In the genomic region with DNA sequence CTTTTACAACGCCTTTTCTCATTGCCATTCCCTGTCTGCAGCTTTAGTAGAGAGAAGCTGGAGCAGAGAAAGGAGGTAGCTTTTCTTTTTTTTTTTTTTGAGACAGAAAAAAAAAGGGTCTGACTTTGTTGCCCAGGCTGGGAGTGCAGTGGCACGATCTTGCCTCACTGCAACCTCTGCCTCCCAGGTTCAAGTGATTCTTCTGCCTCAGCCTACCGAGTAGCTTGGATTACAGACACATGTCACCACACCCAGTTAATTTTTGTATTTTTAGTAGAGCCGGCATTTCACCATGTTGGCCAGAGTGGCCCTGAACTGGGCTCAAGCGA, we compare ENCODE assay signal across 20 cellular contexts.
"Had no signal": no experiment of that assay in that cellular context is flagged by ENCODE, and none has a peak within 500 bp of the region (broad histone marks: within the 10 kb centered on the region; RNA-seq: fewer than 3 reads in every experiment).

No MANE protein-coding gene starts in this region.

- H3K27ac Mint-ChIP-seq: activated CD4-positive, alpha-beta T cell treated with anti-CD3 and anti-CD28 coated beads, Interleukin-2, amount 10 ng/mL, durations not matched to agents 24 days and 14 days; activated CD8-positive, alpha-beta T cell treated with anti-CD3 and anti-CD28 coated beads for 36 hours; activated naive CD4-positive, alpha-beta T cell treated with anti-CD3 and anti-CD28 coated beads, Interleukin-2, amount 50 U/mL, for 24 hours; activated naive CD8-positive, alpha-beta T cell treated with anti-CD3 and anti-CD28 coated beads, Interleukin-2, amount 10 ng/mL, durations not matched to agents 7 days and 5 days; activated T-cell treated with anti-CD3 and anti-CD28 coated beads, Interleukin-2, amount 50 U/mL, for 24 hours; activated T-helper 2 cell treated with anti-CD3 and anti-CD28 coated beads, Interferon-gamma antibody, Interleukin-2, Interleukin-4, amounts not matched to agents 10 μg/mL and 5 μg/mL and 100 μg/mL, durations not matched to agents 14 hours and 24 hours and 36 hours had no signal

- H3K4me3 ChIP-seq: ascending aorta, SJCRH30, SK-N-MC had no signal

- ATAC-seq: activated CD8-positive, alpha-beta T cell treated with anti-CD3 and anti-CD28 coated beads for 36 hours had no signal

- H3K4me3 Mint-ChIP-seq: activated CD4-positive, alpha-beta T cell treated with anti-CD3 and anti-CD28 coated beads, Interleukin-2, amount 10 ng/mL, durations not matched to agents 24 days and 14 days; activated CD8-positive, alpha-beta T cell treated with anti-CD3 and anti-CD28 coated beads for 36 hours; activated naive CD4-positive, alpha-beta T cell treated with anti-CD3 and anti-CD28 coated beads, Interleukin-2, amount 50 U/mL, for 24 hours; activated naive CD8-positive, alpha-beta T cell treated with anti-CD3 and anti-CD28 coated beads, Interleukin-2, amount 10 ng/mL, durations not matched to agents 7 days and 5 days; activated T-cell treated with anti-CD3 and anti-CD28 coated beads, Interleukin-2, amount 50 U/mL, for 24 hours had no signal

- H3K27ac ChIP-seq: ascending aorta, SJCRH30, SK-N-MC had no signal

- H3K9me3 Mint-ChIP-seq: activated CD4-positive, alpha-beta T cell treated with anti-CD3 and anti-CD28 coated beads, Interleukin-2, amount 10 ng/mL, durations not matched to agents 24 days and 14 days; activated CD8-positive, alpha-beta T cell treated with anti-CD3 and anti-CD28 coated beads for 36 hours; activated naive CD4-positive, alpha-beta T cell treated with anti-CD3 and anti-CD28 coated beads, Interleukin-2, amount 50 U/mL, for 24 hours; activated naive CD8-positive, alpha-beta T cell treated with anti-CD3 and anti-CD28 coated beads, Interleukin-2, amount 10 ng/mL, durations not matched to agents 7 days and 5 days; activated T-cell treated with anti-CD3 and anti-CD28 coated beads, Interleukin-2, amount 50 U/mL, for 24 hours; activated T-helper 2 cell treated with anti-CD3 and anti-CD28 coated beads, Interferon-gamma antibody, Interleukin-2, Interleukin-4, amounts not matched to agents 10 μg/mL and 5 μg/mL and 100 μg/mL, durations not matched to agents 14 hours and 24 hours and 36 hours had no signal

- H3K36me3 ChIP-seq: ascending aorta, SJCRH30 had no signal

- H3K4me1 ChIP-seq: ascending aorta, SJCRH30 had no signal

- H3K9me3 ChIP-seq: ascending aorta, SJCRH30 had no signal

- H3K27me3 ChIP-seq: ascending aorta, SJCRH30 had no signal

- DNase-seq: activated CD4-positive, alpha-beta T cell treated with anti-CD3 and anti-CD28 coated beads, Interleukin-2, amount 10 ng/mL, durations not matched to agents 24 days and 14 days; activated CD4-positive, alpha-beta T cell treated with anti-CD3 and anti-CD28 coated beads, Interleukin-2, amount 50 U/mL, for 4 hours; activated CD8-positive, alpha-beta T cell treated with anti-CD3 and anti-CD28 coated beads for 36 hours; activated gamma-delta T cell; activated naive CD4-positive, alpha-beta T cell treated with Interleukin-2 at 50 U/mL for 16 hours; activated naive CD8-positive, alpha-beta T cell treated with anti-CD3 and anti-CD28 coated beads, Interleukin-2, amount 10 ng/mL, durations not matched to agents 7 days and 5 days; activated T-cell treated with anti-CD3 and anti-CD28 coated beads, Interleukin-2, amount 50 U/mL, for 24 hours; amygdala; NCI-H1417 treated with DMSO at 0.1 percent for 48 hours; NCI-H187 treated with DMSO at 0.1 percent for 48 hours; NCI-H226; NCI-H446 treated with DMSO at 0.1 percent for 48 hours; NCI-H524; NCI-H82; SJCRH30; T1000 had no signal

- H3K36me3 Mint-ChIP-seq: activated naive CD4-positive, alpha-beta T cell treated with anti-CD3 and anti-CD28 coated beads, Interleukin-2, amount 50 U/mL, for 24 hours; activated naive CD8-positive, alpha-beta T cell treated with anti-CD3 and anti-CD28 coated beads, Interleukin-2, amount 10 ng/mL, durations not matched to agents 7 days and 5 days had no signal
